8 cellular contexts compared by ENCODE assay signal in genomic region chr1:161119379-161120061, GRCh38. TPM values are rescaled to one million over a fixed set of nuclear protein-coding genes. Genes with fewer than 3 reads are reported as not detected.
DNase-seq lines count a peak whose midpoint lies in the region; ATAC-seq and TF ChIP-seq lines count a peak whose summit lies in the region.

No MANE protein-coding gene starts in this region.

- WGBS in aorta, 2 donors = 29 to 30% methylated on average over 4 of the region's 4 CpGs

- H3K36me3 ChIP-seq in neutrophil (peaks cover 52% of the 10 kb centered on the region), aorta (ENCODE audit: control insufficient read depth in 1 of 2, insufficient read depth in 2 of 2, low read length in 1 of 2) (peaks cover 3 to 18% of the 10 kb centered on the region in 2 donors)

- TF ChIP-seq CTCF in neutrophil (IDR thresholded peaks at IDR 0.05) = peak; percentile 42

- H3K4me3 ChIP-seq in neutrophil (ENCODE audit: low read depth in 1 of 2, low read length in 1 of 2) = peak overlapping the region in 1 of 2 experiments; percentile 86
- no peak overlapping the region for H3K4me3 ChIP-seq in aorta (ENCODE audit: low read length in 2 of 2)

- no peaks in the 10 kb centered on the region for H3K9me3 ChIP-seq in neutrophil
- H3K9me3 ChIP-seq in aorta (ENCODE audit: control insufficient read depth, low read length) = no peaks in the 10 kb centered on the region

- no peaks in the 10 kb centered on the region for H3K27me3 ChIP-seq in neutrophil
- no peaks in the 10 kb centered on the region for H3K27me3 ChIP-seq in aorta (ENCODE audit: control insufficient read depth in 1 of 2, insufficient read depth in 2 of 2, low read length in 1 of 2)

- H3K4me1 ChIP-seq in neutrophil (ENCODE audit: control insufficient read depth in 1 of 2, insufficient read depth in 1 of 2, low read depth in 1 of 2, low read length in 1 of 2) = peaks cover 50 to 54% of the 10 kb centered on the region in 2 experiments
- peaks cover 0 to 3% of the 10 kb centered on the region in 2 donors for H3K4me1 ChIP-seq in aorta (ENCODE audit: control insufficient read depth in 1 of 2, insufficient read depth in 2 of 2, low read length in 2 of 2)

- ATAC-seq in GM21576 (IDR thresholded peaks at IDR 0.05; ENCODE audit: unreplicated experiment) = peak; percentile 44
- peak; percentile 75 for ATAC-seq in esophagus mucosa
- ATAC-seq in aorta (ENCODE audit: low FRiP score) = peak; percentile 49

- peak; percentile 66 for DNase-seq in CD1c-positive myeloid dendritic cell (ENCODE audit: extremely low spot score)
- DNase-seq in NCI-H226 = peak; percentile 47
- peak; percentile 72 for DNase-seq in activated CD8-positive, alpha-beta memory T cell treated with anti-CD3 and anti-CD28 coated beads for 24 hours
- DNase-seq in aorta = no peak
- DNase-seq in cerebellum (ENCODE audit: low spot score) = no peak

- intact Hi-C loops in aorta (cut with DNase I) = loop anchor here in 1 of 2 donors (5.0 kb wide), 1 partner anchor 72 kb away; the partner anchor contains the start of gene USF1

- H3K27ac ChIP-seq in neutrophil = peak overlapping the region; percentile 91
- peak overlapping the region; percentile 30 to 62 for H3K27ac ChIP-seq in aorta (ENCODE audit: low read depth in 1 of 2, low read length in 2 of 2)

RNA-seq across cellular contexts. Expression of gene NIT1, which starts 1.6 kb away (rescaled TPM):
- total RNA-seq in esophagus mucosa (26.4 TPM), aorta (10 to 100 TPM; 31.1 to 41.6 TPM), cerebellum (25.0 TPM)
- polyA plus RNA-seq in aorta = 10 to 100 TPM; 47.6 to 50.5 TPM

RNA-seq across cellular contexts. Expression of gene PFDN2, which starts 1.7 kb away (rescaled TPM):
- 46.2 TPM for total RNA-seq in esophagus mucosa
- 10 to 100 TPM; 36.4 to 42.3 TPM for total RNA-seq in aorta
- 100 to 1,000 TPM in 1 of 2 donors, 10 to 100 TPM in 1; 74.6 to 116 TPM for polyA plus RNA-seq in aorta
- total RNA-seq in cerebellum = 22.1 TPM

RNA-seq across cellular contexts. Expression of gene DEDD, which starts 12.9 kb away (rescaled TPM):
- total RNA-seq in esophagus mucosa = 24.9 TPM
- 10 to 100 TPM; 44.7 to 46.8 TPM for total RNA-seq in aorta
- 10 to 100 TPM; 25.2 to 39.7 TPM for polyA plus RNA-seq in aorta
- 17.2 TPM for total RNA-seq in cerebellum

RNA-seq across cellular contexts. Expression of gene KLHDC9, which starts 21.4 kb away (rescaled TPM):
- total RNA-seq in esophagus mucosa = 4.5 TPM
- 1 to 10 TPM in 1 of 2 donors, under 1 TPM in 1; 0.78 to 2.5 TPM for total RNA-seq in aorta
- polyA plus RNA-seq in aorta = 10 to 100 TPM in 1 of 2 donors, 1 to 10 TPM in 1; 7.9 to 14.8 TPM
- 6.5 TPM for total RNA-seq in cerebellum

RNA-seq across cellular contexts. Expression of gene NECTIN4, which starts 30.2 kb away (rescaled TPM):
- 115 TPM for total RNA-seq in esophagus mucosa
- total RNA-seq in aorta = under 1 TPM; 0.24 to 0.26 TPM
- not detected for polyA plus RNA-seq in aorta
- total RNA-seq in cerebellum = not detected

Comparison
In these comparisons a context has a peak if more than half of its experiments do, and no peak if none do; other contexts are left out.
1. DNase-seq: peak in CD1c-positive myeloid dendritic cell (single experiment), NCI-H226 (single experiment) and activated CD8-positive, alpha-beta memory T cell treated with anti-CD3 and anti-CD28 coated beads for 24 hours (single experiment); none in aorta (0 of 2) and cerebellum (single experiment).
2. Peak in every context shown above with its lines, with median percentiles within 50 percentile points of each other: ATAC-seq.